In genomic region chr7:6798047-6798446, GRCh38 we compare ENCODE assay signal across 4 cellular contexts. TPM values are rescaled to one million over a fixed set of nuclear protein-coding genes. Genes with fewer than 3 reads are reported as not detected.
"Had no signal": no experiment of that assay in that cellular context is flagged by ENCODE, and none has a peak within 500 bp of the region (broad histone marks: within the 10 kb centered on the region; RNA-seq: fewer than 3 reads in every experiment).

No MANE protein-coding gene starts in this region.

RNA-seq across cellular contexts. Expression of gene RSPH10B2, which starts 44.1 kb away (rescaled TPM):
- total RNA-seq: M059J, Peyer's patch, Right ventricle myocardium superior, SJSA1 had no signal
